In the genomic region with DNA sequence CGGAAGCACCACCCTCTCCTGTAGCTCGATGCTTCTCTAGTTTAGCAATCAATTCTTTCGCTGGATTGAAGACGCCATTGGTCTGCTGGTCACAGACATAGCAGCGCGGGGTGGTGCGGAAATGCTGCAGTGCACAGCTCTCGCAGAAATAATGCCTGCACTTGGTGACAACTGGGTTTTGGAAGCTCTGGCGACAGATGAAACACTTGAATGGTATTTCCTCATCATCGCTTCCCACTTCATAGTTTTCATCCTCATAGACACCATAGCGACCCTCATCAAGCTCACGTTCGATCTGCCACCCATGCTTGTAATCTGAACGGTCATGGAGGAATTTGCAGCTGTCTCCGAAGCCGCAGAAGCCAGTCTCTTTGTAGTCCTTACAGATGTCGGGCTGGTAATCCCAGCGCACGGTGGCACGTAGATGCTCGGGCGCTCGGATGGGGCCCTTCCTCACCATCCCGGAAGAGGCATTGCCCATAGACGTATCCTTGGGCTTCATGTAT, we compare ENCODE assay signal across 9 cellular contexts. TPM values are rescaled to one million over a fixed set of nuclear protein-coding genes. Genes with fewer than 3 reads are reported as not detected.
DNase-seq lines count a peak whose midpoint lies in the region; ATAC-seq and TF ChIP-seq lines count a peak whose summit lies in the region.
"Had no signal": no experiment of that assay in that cellular context is flagged by ENCODE, and none has a peak within 500 bp of the region (broad histone marks: within the 10 kb centered on the region; RNA-seq: fewer than 3 reads in every experiment).

No MANE protein-coding gene starts in this region.

- H3K27ac Mint-ChIP-seq in osteocyte (ENCODE audit: unreplicated experiment) = peak overlapping the region; percentile 96

- in situ Hi-C loops in Caki2 (cut with HindIII; ENCODE audit: low pct_unique_long_range_greater_than_20kb, low sequenced_read_pairs) = no loop called here

- DNase-seq in Caki2 (ENCODE audit: low read depth) (peak; percentile 21), NCI-H748 (lab: John Stamatoyannopoulos, UW; ENCODE audit: unreplicated experiment) (peak; percentile 67), globus pallidus (ENCODE audit: low spot score) (peak; percentile 11), osteocyte (ENCODE audit: extremely low spot score, unreplicated experiment) (no peak), kidney glomerular epithelial cell (lab: John Stamatoyannopoulos, UW) (no peak)
- peak; percentile 37 for DNase-seq in activated naive CD4-positive, alpha-beta T cell treated with Interleukin-2 at 50 U/mL for 16 hours

- H3K9me3 Mint-ChIP-seq in osteocyte (ENCODE audit: unreplicated experiment) = no peaks in the 10 kb centered on the region

- H3K4me3 Mint-ChIP-seq in osteocyte (ENCODE audit: unreplicated experiment) = peak overlapping the region; percentile 97

- ATAC-seq in GM21825 (IDR thresholded peaks at IDR 0.05; ENCODE audit: unreplicated experiment) = peak; percentile 24
- no peak for ATAC-seq in HG03460 (IDR thresholded peaks at IDR 0.05; ENCODE audit: unreplicated experiment)

- H3K4me1 Mint-ChIP-seq in osteocyte (ENCODE audit: unreplicated experiment) = peaks cover 18% of the 10 kb centered on the region

- no peak for TF ChIP-seq CTCF in osteocyte (IDR thresholded peaks at IDR 0.05)

- H3K27me3 Mint-ChIP-seq in osteocyte (ENCODE audit: unreplicated experiment) = no peaks in the 10 kb centered on the region

- H3K36me3 Mint-ChIP-seq in osteocyte (ENCODE audit: unreplicated experiment) = peaks cover 6% of the 10 kb centered on the region

RNA-seq across cellular contexts. Expression of a gene that starts 0.9 kb away (rescaled TPM):
- 12.7 and 15.8 TPM in 2 replicates for total RNA-seq in Caki2 (2014; rRNA removed; shearing (Covaris generic); ENCODE audit: low replicate concordance)
- total RNA-seq in osteocyte = 13.3 and 13.5 TPM in 2 replicates

RNA-seq across cellular contexts. Expression of a gene that starts 1.0 kb away (rescaled TPM):
- total RNA-seq in Caki2 (2014; rRNA removed; shearing (Covaris generic); ENCODE audit: low replicate concordance) = 81.0 and 133 TPM in 2 replicates
- total RNA-seq in osteocyte = 85.4 and 87.8 TPM in 2 replicates

RNA-seq across cellular contexts. Expression of a gene that starts 17.9 kb away (rescaled TPM):
- total RNA-seq in Caki2 (2014; rRNA removed; shearing (Covaris generic); ENCODE audit: low replicate concordance) = 0.75 and 1.2 TPM in 2 replicates
- total RNA-seq in osteocyte = 8.3 and 12.4 TPM in 2 replicates

RNA-seq across cellular contexts. Expression of a gene that starts 25.0 kb away (rescaled TPM):
- total RNA-seq in Caki2 (2014; rRNA removed; shearing (Covaris generic); ENCODE audit: low replicate concordance) = 0.14 TPM in 1 of 2 replicates, not detected in the other
- not detected in 2 replicates for total RNA-seq in osteocyte
- total RNA-seq: SK-MEL-5 had no signal

Comparison
In these comparisons a context has a peak if more than half of its experiments do, and no peak if none do; other contexts are left out.
1. DNase-seq: peak in Caki2 (single experiment), NCI-H748 (single experiment), activated naive CD4-positive, alpha-beta T cell treated with Interleukin-2 at 50 U/mL for 16 hours (single experiment) and globus pallidus (single experiment); none in osteocyte (single experiment) and kidney glomerular epithelial cell (single experiment).